ENCODE assay signal across 8 cellular contexts in genomic region chr6:31728767-31729514, GRCh38. TPM values are rescaled to one million over a fixed set of nuclear protein-coding genes. Genes with fewer than 3 reads are reported as not detected.
DNase-seq lines count a peak whose midpoint lies in the region; ATAC-seq and TF ChIP-seq lines count a peak whose summit lies in the region.

A gene with protein sequence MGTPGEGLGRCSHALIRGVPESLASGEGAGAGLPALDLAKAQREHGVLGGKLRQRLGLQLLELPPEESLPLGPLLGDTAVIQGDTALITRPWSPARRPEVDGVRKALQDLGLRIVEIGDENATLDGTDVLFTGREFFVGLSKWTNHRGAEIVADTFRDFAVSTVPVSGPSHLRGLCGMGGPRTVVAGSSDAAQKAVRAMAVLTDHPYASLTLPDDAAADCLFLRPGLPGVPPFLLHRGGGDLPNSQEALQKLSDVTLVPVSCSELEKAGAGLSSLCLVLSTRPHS (minus strand): TSS chr6:31729299. CDS start chr6:31729161, 138 bp downstream.

- CTCF ChIA-PET in activated CD8-positive, alpha-beta T cell treated with anti-CD3 and anti-CD28 coated beads, Interleukin-2, amount 10 ng/mL, durations not matched to agents 7 days and 5 days (lab: Charles Lee), result interaction anchor here (0.6 to 4.9 kb wide), 18 partner anchors 9 to 103 kb away, joined by 3 to 38 read pairs (median 6); partner anchors contain the start of genes ABHD16A, CLIC1, HSPA1B and LSM2

- POLR2A ChIA-PET in activated CD8-positive, alpha-beta T cell treated with anti-CD3 and anti-CD28 coated beads, Interleukin-2, amount 10 ng/mL, durations not matched to agents 7 days and 5 days (lab: Charles Lee), result interaction anchor here (0.8 to 7.2 kb wide), 7 partner anchors 8 to 134 kb away, joined by 3 to 83 read pairs (median 4); partner anchors contain the start of genes HSPA1L, LY6G6C, MSH5 and NEU1

- H3K36me3 Mint-ChIP-seq in activated CD8-positive, alpha-beta T cell treated with anti-CD3 and anti-CD28 coated beads, Interleukin-2, amount 10 ng/mL, durations not matched to agents 7 days and 5 days (ENCODE audit: low read depth), result peaks cover 70% of the 10 kb centered on the region

- no peak for DNase-seq in activated CD4-positive, CD25-positive, alpha-beta regulatory T cell (lab: John Stamatoyannopoulos, UW)
- DNase-seq in activated CD8-positive, alpha-beta T cell treated with anti-CD3 and anti-CD28 coated beads, Interleukin-2, amount 10 ng/mL, durations not matched to agents 7 days and 5 days, result no peak
- DNase-seq in left cardiac atrium (peak; percentile 41), retinal pigment epithelial cell (ENCODE audit: low read depth) (no peak)

- peak; percentile 14 to 25 for ATAC-seq in activated CD4-positive, CD25-positive, alpha-beta regulatory T cell treated with anti-CD3 and anti-CD28 coated beads, Interleukin-2, amount 50 U/mL, for 24 hours
- peak; percentile 38 for ATAC-seq in activated CD8-positive, alpha-beta T cell treated with anti-CD3 and anti-CD28 coated beads, Interleukin-2, amount 10 ng/mL, durations not matched to agents 7 days and 5 days
- ATAC-seq in left cardiac atrium, result peak; percentile 32 to 44
- no peak for ATAC-seq in GM18520 (IDR thresholded peaks at IDR 0.05; ENCODE audit: unreplicated experiment)
- no peak for ATAC-seq in GM19324 (IDR thresholded peaks at IDR 0.05; ENCODE audit: low FRiP score, unreplicated experiment)
- ATAC-seq in HG02852 (IDR thresholded peaks at IDR 0.05; ENCODE audit: unreplicated experiment), result no peak

- peak; percentile 57 for TF ChIP-seq CTCF in retinal pigment epithelial cell (conservative IDR thresholded peaks at IDR 0.05; ENCODE audit: low read depth, low read length)

- H3K27ac Mint-ChIP-seq in activated CD8-positive, alpha-beta T cell treated with anti-CD3 and anti-CD28 coated beads, Interleukin-2, amount 10 ng/mL, durations not matched to agents 7 days and 5 days, result peak within 1 kb of the TSS; percentile 90

- peak within 1 kb of the TSS; percentile 72 for H3K4me3 ChIP-seq in retinal pigment epithelial cell (ENCODE audit: low read length)

- intact Hi-C loops in left cardiac atrium (cut with DNase I), result no loop called here

- H3K4me1 Mint-ChIP-seq in activated CD8-positive, alpha-beta T cell treated with anti-CD3 and anti-CD28 coated beads, Interleukin-2, amount 10 ng/mL, durations not matched to agents 7 days and 5 days (ENCODE audit: low read depth), result peaks cover 76% of the 10 kb centered on the region

- no peaks in the 10 kb centered on the region for H3K27me3 Mint-ChIP-seq in activated CD8-positive, alpha-beta T cell treated with anti-CD3 and anti-CD28 coated beads, Interleukin-2, amount 10 ng/mL, durations not matched to agents 7 days and 5 days (ENCODE audit: low read depth)

- H3K9me3 Mint-ChIP-seq in activated CD8-positive, alpha-beta T cell treated with anti-CD3 and anti-CD28 coated beads, Interleukin-2, amount 10 ng/mL, durations not matched to agents 7 days and 5 days (ENCODE audit: insufficient read depth), result no peaks in the 10 kb centered on the region

- H3K4me3 Mint-ChIP-seq in activated CD8-positive, alpha-beta T cell treated with anti-CD3 and anti-CD28 coated beads, Interleukin-2, amount 10 ng/mL, durations not matched to agents 7 days and 5 days, result peak within 1 kb of the TSS; percentile 95

RNA-seq across cellular contexts. Expression of the gene that starts here (rescaled TPM):
- total RNA-seq in activated CD8-positive, alpha-beta T cell treated with anti-CD3 and anti-CD28 coated beads, Interleukin-2, amount 10 ng/mL, durations not matched to agents 7 days and 5 days, result 10 to 100 TPM; 31.9 to 33.7 TPM
- 10 to 100 TPM; 55.6 to 56.2 TPM for total RNA-seq in left cardiac atrium

Comparison
In these comparisons a context has a peak if more than half of its experiments do, and no peak if none do; other contexts are left out.
1. ATAC-seq: peak in activated CD4-positive, CD25-positive, alpha-beta regulatory T cell treated with anti-CD3 and anti-CD28 coated beads, Interleukin-2, amount 50 U/mL, for 24 hours (2 of 2), activated CD8-positive, alpha-beta T cell treated with anti-CD3 and anti-CD28 coated beads, Interleukin-2, amount 10 ng/mL, durations not matched to agents 7 days and 5 days (single experiment) and left cardiac atrium (2 of 2); none in GM18520 (single experiment), GM19324 (single experiment) and HG02852 (single experiment).